ENCODE assay signal across 8 cellular contexts in the genomic region with DNA sequence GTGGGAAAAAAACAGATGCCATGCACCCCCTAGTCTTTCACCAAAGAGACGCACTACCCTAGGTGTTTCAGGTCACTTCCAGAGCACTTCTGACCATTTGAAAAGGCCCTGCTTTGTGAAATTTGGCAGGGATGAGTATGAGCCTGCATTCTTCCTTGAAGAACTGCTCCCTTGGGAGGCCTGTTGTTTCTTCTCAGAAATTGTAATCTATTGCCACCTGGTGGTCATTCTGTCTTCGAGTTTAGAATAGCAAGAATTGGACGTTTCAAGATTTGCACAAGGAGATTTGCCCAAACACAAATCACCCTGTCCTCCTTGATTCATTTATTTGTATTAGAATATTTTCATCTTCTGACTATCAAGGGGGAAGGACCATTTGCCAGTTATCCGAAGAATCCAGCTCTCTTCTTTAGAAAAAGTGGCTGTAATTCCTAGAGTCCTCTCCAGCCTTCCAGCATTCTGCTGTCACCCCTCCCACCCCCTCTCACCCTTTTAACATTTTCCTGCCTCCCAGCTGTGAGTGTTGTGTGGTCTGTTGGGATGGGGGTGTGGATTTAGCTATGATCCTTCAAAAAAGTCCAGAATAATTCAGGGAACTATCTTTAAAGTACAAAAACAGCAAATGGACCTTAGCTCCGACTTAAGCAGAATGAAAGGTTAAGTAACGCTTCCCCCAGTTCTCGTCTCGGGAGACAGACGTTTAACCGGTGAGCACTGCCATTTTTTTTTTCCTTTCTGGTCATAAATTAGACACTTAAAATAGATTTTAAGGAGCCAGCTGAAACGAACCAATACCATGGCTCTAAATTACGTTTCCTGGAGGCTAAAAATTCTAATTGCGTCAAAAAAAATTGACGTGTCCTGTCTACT. TPM values are rescaled to one million over a fixed set of nuclear protein-coding genes. Genes with fewer than 3 reads are reported as not detected.
DNase-seq lines count a peak whose midpoint lies in the region; ATAC-seq and TF ChIP-seq lines count a peak whose summit lies in the region.

No MANE protein-coding gene starts in this region.

- TF ChIP-seq EP300 in transverse colon (IDR thresholded peaks at IDR 0.05; ENCODE audit: low read depth), result no peak

- H2AK5ac ChIP-seq in IMR-90 (ENCODE audit: low read depth, low read length), result no peak overlapping the region

- H3K36me3 ChIP-seq in IMR-90 (ENCODE audit: control insufficient read depth, insufficient read depth, low read length), result no peaks in the 10 kb centered on the region
- H3K36me3 ChIP-seq in NT2/D1 (ENCODE audit: insufficient read depth, insufficient read length, low read length), result no peaks in the 10 kb centered on the region
- no peaks in the 10 kb centered on the region for H3K36me3 ChIP-seq in transverse colon

- no peaks in the 10 kb centered on the region for H4K20me1 ChIP-seq in IMR-90 (ENCODE audit: insufficient read depth, low read length)

- no peak overlapping the region for H3K4ac ChIP-seq in IMR-90 (ENCODE audit: low read depth, low read length)

- in situ Hi-C loops in IMR-90 (cut with MboI; ENCODE audit: low sequenced_read_pairs), result loop anchor here (10.0 to 25.0 kb wide), 4 partner anchors 408 to 1376 kb away; no protein-coding TSS in a partner anchor
- in situ Hi-C loops in transverse colon (cut with MboI; ENCODE audit: low pct_ligation_motif_present in 1 of 4, low pct_unique_long_range_greater_than_20kb in 1 of 4, low sequenced_read_pairs in 3 of 4), result loop anchor here (10.0 to 25.0 kb wide), 4 partner anchors 101 to 578 kb away; partner anchors contain the start of gene SP5 (in 1 of the 4)

- no peak overlapping the region for H2BK120ac ChIP-seq in IMR-90 (ENCODE audit: low read depth, low read length)

- H3K9me1 ChIP-seq in IMR-90 (ENCODE audit: insufficient read depth, low read length), result no peaks in the 10 kb centered on the region

- no peak overlapping the region for H4K91ac ChIP-seq in IMR-90 (ENCODE audit: insufficient read depth, low read depth, low read length)

- TF ChIP-seq RAD21 in IMR-90 (IDR thresholded peaks at IDR 0.05; ENCODE audit: low read length), result peak; percentile 81

- no peak overlapping the region for H3K27ac ChIP-seq in IMR-90 (ENCODE audit: insufficient read depth, low read length)
- H3K27ac ChIP-seq in transverse colon, result no peak overlapping the region

- POLR2A ChIA-PET in IMR-90 (lab: Charles Lee; ENCODE audit: unreplicated experiment), result no interaction called here

- dilution Hi-C loops in IMR-90 (cut with HindIII; ENCODE audit: low sequenced_read_pairs, unreplicated experiment), result loop anchor here (25.0 kb wide), 1 partner anchor 401 kb away; no protein-coding TSS in a partner anchor

- no peak overlapping the region for H3K56ac ChIP-seq in IMR-90 (ENCODE audit: extremely low read depth, insufficient read depth, low read length)

- no peak overlapping the region for H2AK9ac ChIP-seq in IMR-90 (replicated peaks; ENCODE audit: low read depth, low read length, poor library complexity)

- H3K14ac ChIP-seq in IMR-90 (replicated peaks; ENCODE audit: low read depth, low read length), result no peak overlapping the region

- H3K4me2 ChIP-seq in IMR-90 (ENCODE audit: low read depth, low read length), result no peak overlapping the region

- TF ChIP-seq POLR2A in IMR-90 (IDR thresholded peaks at IDR 0.05; ENCODE audit: low read depth, low read length), result no peak
- TF ChIP-seq POLR2A in transverse colon (IDR thresholded peaks at IDR 0.05), result no peak

- CTCF ChIA-PET in IMR-90 (lab: Yijun Ruan, JAX), result interaction anchor here (0.8 to 2.8 kb wide), 5 partner anchors 10 to 489 kb away, joined by 3 to 11 read pairs (median 3); no protein-coding TSS in a partner anchor

- no peak overlapping the region for H2BK20ac ChIP-seq in IMR-90 (ENCODE audit: low read depth, low read length)

- no peak overlapping the region for H3K18ac ChIP-seq in IMR-90 (ENCODE audit: low read depth, low read length)

- no peak overlapping the region for H3K23ac ChIP-seq in IMR-90 (ENCODE audit: low read depth, low read length)

- H3K4me3 ChIP-seq in IMR-90 (ENCODE audit: insufficient read depth, low read depth, low read length) (no peak overlapping the region), NT2/D1 (ENCODE audit: insufficient read length, low read depth) (peak overlapping the region; percentile 48), transverse colon (no peak overlapping the region)

- intact Hi-C loops in IMR-90 (cut with micrococcal nuclease), result loop anchor here (1.0 to 10.0 kb wide), 5 partner anchors 404 to 878 kb away; no protein-coding TSS in a partner anchor
- intact Hi-C loops in transverse colon (cut with DNase I; ENCODE audit: low total_unique reads), result loop anchor here (2.0 to 10.0 kb wide), 3 partner anchors 328 to 442 kb away; no protein-coding TSS in a partner anchor

- no peak overlapping the region for H2BK5ac ChIP-seq in IMR-90 (ENCODE audit: low read depth, low read length, poor library complexity, severe bottlenecking)

- H2AFZ ChIP-seq in IMR-90 (replicated peaks; ENCODE audit: low read length, poor library complexity), result no peak overlapping the region

- H4K8ac ChIP-seq in IMR-90 (ENCODE audit: low read depth in 2 of 2, low read length in 2 of 2), result no peak overlapping the region

- ATAC-seq in IMR-90 (ENCODE audit: low read depth) (peak; percentile 55), GM19397 (IDR thresholded peaks at IDR 0.05; ENCODE audit: unreplicated experiment) (no peak)

- no peak overlapping the region for H4K5ac ChIP-seq in IMR-90 (ENCODE audit: low read depth, low read length)

- 7% methylated on average over 7 of the region's 14 CpGs; no CpG with 5 or more reads in 1 of the 2 experiments for WGBS in IMR-90 (ENCODE audit: extremely low coverage in 2 of 2, insufficient read length in 1 of 2), 2 experiments
- 4 to 7% methylated on average over 14 of the region's 14 CpGs for WGBS in transverse colon (ENCODE audit: low coverage in 1 of 2), 2 donors

- DNase-seq in DMS79 treated with DMSO at 0.1 percent for 48 hours (lab: John Stamatoyannopoulos, UW) (peak; percentile 85), IMR-90 (peak; percentile 84), NT2/D1 (ENCODE audit: low read depth, low spot score) (peak; percentile 90), kidney tubule cell (ENCODE audit: low spot score) (peak; percentile 79), transverse colon (no peak), cerebellar nuclear complex (lab: John Stamatoyannopoulos, UW) (no peak)
- DNase-seq in central memory CD4-positive, alpha-beta T cell, result peak; percentile 44

- no peak overlapping the region for H2BK15ac ChIP-seq in IMR-90 (ENCODE audit: low read depth, low read length)

- H3K4me1 ChIP-seq in IMR-90 (ENCODE audit: control insufficient read depth, insufficient read depth, low read length) (peaks cover 1% of the 10 kb centered on the region; the same call in 1 of the 2 replicates), NT2/D1 (ENCODE audit: insufficient read depth, insufficient read length) (no peaks in the 10 kb centered on the region), transverse colon (peaks cover 13 to 31% (median 26%) of the 10 kb centered on the region in 4 donors)

- H3K9ac ChIP-seq in IMR-90 (ENCODE audit: low read depth, low read length) (no peak overlapping the region), NT2/D1 (ENCODE audit: insufficient read length, low read depth) (peak overlapping the region; percentile 65)

- TF ChIP-seq CTCF in IMR-90 (conservative IDR thresholded peaks at IDR 0.05; ENCODE audit: low read depth, low read length), result peak; percentile 75
- peak; percentile 65 to 82 (median 69) for TF ChIP-seq CTCF in transverse colon (IDR thresholded peaks at IDR 0.05)

- no TSS peak for BruUV-seq in IMR-90 (replicated peaks; lab: Mats Ljungman, UMichigan)

- peaks cover 48% of the 10 kb centered on the region for H3K27me3 ChIP-seq in IMR-90 (ENCODE audit: control insufficient read depth, insufficient read depth, low read length)
- peaks cover 3% of the 10 kb centered on the region for H3K27me3 ChIP-seq in NT2/D1 (ENCODE audit: insufficient read depth, insufficient read length)
- H3K27me3 ChIP-seq in transverse colon, result peaks cover 55% of the 10 kb centered on the region

- H3K79me1 ChIP-seq in IMR-90 (ENCODE audit: low read depth in 1 of 2, low read length in 2 of 2), result no peaks in the 10 kb centered on the region

- H3K9me3 ChIP-seq in IMR-90 (ENCODE audit: control insufficient read depth, insufficient read depth, low read length) (no peaks in the 10 kb centered on the region), NT2/D1 (ENCODE audit: insufficient read depth, low read length) (peaks cover 6% of the 10 kb centered on the region; the same call in 1 of the 2 replicates), transverse colon (no peaks in the 10 kb centered on the region)

TF ChIP-seq in IMR-90, 13 proteins besides CTCF, POLR2A, EP300 and RAD21:
- TF ChIP-seq SMC3 (IDR thresholded peaks at IDR 0.05; ENCODE audit: low read depth, low read length) (peak; percentile 86), CEBPB (IDR thresholded peaks at IDR 0.05; ENCODE audit: low read depth, low read length) (no peak)

RNA-seq across cellular contexts. Expression of gene GAD1, which starts 3.7 kb away (rescaled TPM):
- total RNA-seq in IMR-90 (2012; rRNA removed) (not detected in 2 replicates), transverse colon (not detected)
- polyA plus RNA-seq in IMR-90 (2012; rRNA removed), result not detected in 2 replicates
- polyA plus RNA-seq in IMR-90 (2012; cell fraction: cytosol; rRNA removed), result 0.08 TPM in 1 of 2 replicates, not detected in the other
- 0.03 and 0.06 TPM in 2 replicates for polyA plus RNA-seq in IMR-90 (2012; cell fraction: nucleus; rRNA removed; ENCODE audit: low replicate concordance)

RNA-seq across cellular contexts. Expression of gene ERICH2, which starts 42.8 kb away (rescaled TPM):
- not detected in 2 replicates for total RNA-seq in IMR-90 (2012; rRNA removed)
- polyA plus RNA-seq in IMR-90 (2012; rRNA removed), result not detected in 2 replicates
- polyA plus RNA-seq in IMR-90 (2012; cell fraction: cytosol; rRNA removed), result not detected in 2 replicates
- not detected in 2 replicates for polyA plus RNA-seq in IMR-90 (2012; cell fraction: nucleus; rRNA removed; ENCODE audit: low replicate concordance)
- total RNA-seq in transverse colon, result not detected

Comparison
In these comparisons a context has a peak if more than half of its experiments do, and no peak if none do; other contexts are left out.
1. DNase-seq: peak in DMS79 treated with DMSO at 0.1 percent for 48 hours (single experiment), IMR-90 (single experiment), NT2/D1 (single experiment), central memory CD4-positive, alpha-beta T cell (single experiment) and kidney tubule cell (single experiment); none in transverse colon (single experiment) and cerebellar nuclear complex (0 of 2).